ENCODE assay signal across 15 cellular contexts in the genomic region with DNA sequence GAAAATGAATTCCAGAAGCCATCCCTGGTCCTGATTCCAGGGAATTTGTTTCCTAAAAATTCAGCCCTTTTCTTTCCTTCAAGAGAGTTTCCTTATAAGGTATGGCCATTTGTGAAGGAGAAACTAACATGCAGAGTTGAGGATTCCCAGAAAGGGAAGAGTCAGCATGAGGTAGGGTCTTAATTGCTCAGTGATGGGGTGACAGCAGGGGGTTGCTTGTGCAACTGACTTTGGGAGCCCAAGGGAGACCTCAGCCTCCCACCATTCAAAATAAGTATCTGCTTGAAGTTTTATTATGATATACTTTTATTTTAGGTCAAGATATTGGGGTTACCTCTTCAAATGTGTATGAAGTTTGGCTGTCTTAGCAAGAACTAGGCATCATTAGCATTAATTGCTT.
DNase-seq lines count a peak whose midpoint lies in the region; ATAC-seq and TF ChIP-seq lines count a peak whose summit lies in the region.
"Had no signal": no experiment of that assay in that cellular context is flagged by ENCODE, and none has a peak within 500 bp of the region (broad histone marks: within the 10 kb centered on the region; RNA-seq: fewer than 3 reads in every experiment).

No MANE protein-coding gene starts in this region.

- TF ChIP-seq CTCF in endodermal cell (conservative IDR thresholded peaks at IDR 0.05) (no peak), smooth muscle cell (IDR thresholded peaks at IDR 0.05; ENCODE audit: borderline replicate concordance, insufficient read depth, poor library complexity, severe bottlenecking) (no peak)

- no peak for ATAC-seq in GM21381 (IDR thresholded peaks at IDR 0.05; ENCODE audit: unreplicated experiment)
- ATAC-seq: HepG2 had no signal

- no peak overlapping the region for H2AFZ ChIP-seq in smooth muscle cell (ENCODE audit: low read depth)

- no peak overlapping the region for H3K27ac Mint-ChIP-seq in activated CD4-positive, alpha-beta T cell treated with anti-CD3 and anti-CD28 coated beads, Interleukin-2, amount 10 ng/mL, durations not matched to agents 24 days and 14 days
- H3K27ac Mint-ChIP-seq in endodermal cell: no peak overlapping the region
- H3K27ac Mint-ChIP-seq: CD8-positive, alpha-beta memory T cell had no signal

- H3K27me3 ChIP-seq in endodermal cell (ENCODE audit: control insufficient read depth, insufficient read depth, low read length, poor library complexity, severe bottlenecking) (no peaks in the 10 kb centered on the region), smooth muscle cell (ENCODE audit: low read depth) (no peaks in the 10 kb centered on the region)
- H3K27me3 ChIP-seq: BLaER1 had no signal

- H3K36me3 Mint-ChIP-seq in activated CD4-positive, alpha-beta T cell treated with anti-CD3 and anti-CD28 coated beads, Interleukin-2, amount 10 ng/mL, durations not matched to agents 24 days and 14 days (ENCODE audit: low read depth): no peaks in the 10 kb centered on the region
- no peaks in the 10 kb centered on the region for H3K36me3 Mint-ChIP-seq in endodermal cell (ENCODE audit: low read depth)
- H3K36me3 Mint-ChIP-seq: CD8-positive, alpha-beta memory T cell had no signal

- no peak overlapping the region for H3K9ac ChIP-seq in endodermal cell (ENCODE audit: extremely low read depth, low read length, poor library complexity, severe bottlenecking)
- H3K9ac ChIP-seq in smooth muscle cell (ENCODE audit: low read depth): no peak overlapping the region
- H3K9ac ChIP-seq: BLaER1 had no signal

- H3K4me3 ChIP-seq in endodermal cell (ENCODE audit: low read length): no peak overlapping the region
- no peak overlapping the region for H3K4me3 ChIP-seq in smooth muscle cell
- H3K4me3 ChIP-seq: BLaER1 had no signal

- intact Hi-C loops in activated CD4-positive, alpha-beta T cell treated with anti-CD3 and anti-CD28 coated beads, Interleukin-2, amount 10 ng/mL, durations not matched to agents 24 days and 14 days (cut with micrococcal nuclease): no loop called here

- no peaks in the 10 kb centered on the region for H3F3A ChIP-seq in smooth muscle cell (ENCODE audit: low read depth)

- H4K20me1 ChIP-seq in smooth muscle cell (ENCODE audit: low read depth): no peaks in the 10 kb centered on the region
- H4K20me1 ChIP-seq: BLaER1 had no signal

- no peaks in the 10 kb centered on the region for H3K4me1 ChIP-seq in endodermal cell (ENCODE audit: control insufficient read depth, insufficient read depth, low read length)
- peaks cover 7% of the 10 kb centered on the region for H3K4me1 ChIP-seq in smooth muscle cell (ENCODE audit: low read depth)
- H3K4me1 ChIP-seq: BLaER1, Caco-2 had no signal

- peak overlapping the region; percentile 47 for H3K4me2 ChIP-seq in smooth muscle cell
- H3K4me2 ChIP-seq: BLaER1 had no signal

- no peaks in the 10 kb centered on the region for H3K27me3 Mint-ChIP-seq in activated CD4-positive, alpha-beta T cell treated with anti-CD3 and anti-CD28 coated beads, Interleukin-2, amount 10 ng/mL, durations not matched to agents 24 days and 14 days
- H3K27me3 Mint-ChIP-seq in endodermal cell (ENCODE audit: insufficient read depth): no peaks in the 10 kb centered on the region
- H3K27me3 Mint-ChIP-seq: CD8-positive, alpha-beta memory T cell had no signal

- H3K4me1 Mint-ChIP-seq in activated CD4-positive, alpha-beta T cell treated with anti-CD3 and anti-CD28 coated beads, Interleukin-2, amount 10 ng/mL, durations not matched to agents 24 days and 14 days: no peaks in the 10 kb centered on the region
- peaks cover 13% of the 10 kb centered on the region for H3K4me1 Mint-ChIP-seq in endodermal cell
- H3K4me1 Mint-ChIP-seq: CD8-positive, alpha-beta memory T cell had no signal

- H3K9me3 ChIP-seq in endodermal cell (ENCODE audit: control insufficient read depth, low read length) (peaks cover 16% of the 10 kb centered on the region), smooth muscle cell (replicated peaks; ENCODE audit: low read depth) (peaks cover 7% of the 10 kb centered on the region)
- H3K9me3 ChIP-seq: Caco-2 had no signal

- H3K36me3 ChIP-seq in endodermal cell (ENCODE audit: control insufficient read depth, insufficient read depth, low read length) (no peaks in the 10 kb centered on the region), smooth muscle cell (ENCODE audit: low read depth) (no peaks in the 10 kb centered on the region)
- H3K36me3 ChIP-seq: BLaER1 had no signal

- no peak overlapping the region for H3K4me3 Mint-ChIP-seq in activated CD4-positive, alpha-beta T cell treated with anti-CD3 and anti-CD28 coated beads, Interleukin-2, amount 10 ng/mL, durations not matched to agents 24 days and 14 days
- no peak overlapping the region for H3K4me3 Mint-ChIP-seq in endodermal cell
- H3K4me3 Mint-ChIP-seq: CD8-positive, alpha-beta memory T cell had no signal

- no peak overlapping the region for H3K27ac ChIP-seq in endodermal cell (ENCODE audit: low read depth, low read length)
- peak overlapping the region; percentile 55 for H3K27ac ChIP-seq in smooth muscle cell (ENCODE audit: low read depth)
- H3K27ac ChIP-seq: 22Rv1, BLaER1 had no signal

- peaks cover 9% of the 10 kb centered on the region for H3K9me3 Mint-ChIP-seq in activated CD4-positive, alpha-beta T cell treated with anti-CD3 and anti-CD28 coated beads, Interleukin-2, amount 10 ng/mL, durations not matched to agents 24 days and 14 days
- H3K9me3 Mint-ChIP-seq in endodermal cell: peaks cover 17% of the 10 kb centered on the region

- DNase-seq in activated CD4-positive, alpha-beta T cell treated with anti-CD3 and anti-CD28 coated beads, Interleukin-2, amount 10 ng/mL, durations not matched to agents 24 days and 14 days: peak; percentile 22
- DNase-seq in activated CD4-positive, alpha-beta T cell treated with anti-CD3 and anti-CD28 coated beads for 4 hours: no peak
- DNase-seq in endodermal cell: peak; percentile 68
- peak; percentile 27 for DNase-seq in iPS-NIHi11 (ENCODE audit: low spot score)
- no peak for DNase-seq in smooth muscle cell (lab: John Stamatoyannopoulos, UW; ENCODE audit: unreplicated experiment)
- DNase-seq in effector CD8-positive, alpha-beta T cell (lab: John Stamatoyannopoulos, UW): no peak
- no peak for DNase-seq in NCI-H1436 treated with DMSO at 0.1 percent for 48 hours (lab: John Stamatoyannopoulos, UW)
- DNase-seq: Caco-2; CD8-positive, alpha-beta memory T cell; DND-41; GDM1 had no signal

- H3K79me2 ChIP-seq in smooth muscle cell (ENCODE audit: low read depth): no peaks in the 10 kb centered on the region

Comparison
In these comparisons a context has a peak if more than half of its experiments do, and no peak if none do; other contexts are left out.
1. DNase-seq: peak in activated CD4-positive, alpha-beta T cell treated with anti-CD3 and anti-CD28 coated beads, Interleukin-2, amount 10 ng/mL, durations not matched to agents 24 days and 14 days (single experiment), endodermal cell (single experiment) and iPS-NIHi11 (single experiment); none in activated CD4-positive, alpha-beta T cell treated with anti-CD3 and anti-CD28 coated beads for 4 hours (0 of 2), smooth muscle cell (single experiment), effector CD8-positive, alpha-beta T cell (single experiment) and NCI-H1436 treated with DMSO at 0.1 percent for 48 hours (single experiment).